ENCODE assay signal across 16 cellular contexts in genomic region chr15:70109522-70109921, GRCh38. TPM values are rescaled to one million over a fixed set of nuclear protein-coding genes. Genes with fewer than 3 reads are reported as not detected.
DNase-seq lines count a peak whose midpoint lies in the region; ATAC-seq and TF ChIP-seq lines count a peak whose summit lies in the region.
"Had no signal": no experiment of that assay in that cellular context is flagged by ENCODE, and none has a peak within 500 bp of the region (broad histone marks: within the 10 kb centered on the region; RNA-seq: fewer than 3 reads in every experiment).

No MANE protein-coding gene starts in this region.

- peaks cover 0 to 7% (median 0%) of the 10 kb centered on the region in 7 donors for H3K9me3 Mint-ChIP-seq in CD14-positive monocyte
- H3K9me3 Mint-ChIP-seq: CD4-positive, alpha-beta T cell; CD8-positive, alpha-beta T cell had no signal

- no peak overlapping the region for H3K27ac ChIP-seq in HEK293 (ENCODE audit: extremely low read depth, low read depth, low read length)
- H3K27ac ChIP-seq: BLaER1 had no signal

- no peaks in the 10 kb centered on the region for H3K9me3 ChIP-seq in HEK293 (ENCODE audit: control insufficient read depth, insufficient read depth, low read depth, low read length)
- H3K9me3 ChIP-seq: BE2C, BLaER1, Caco-2 had no signal

- no peak overlapping the region for H3K27ac Mint-ChIP-seq in CD14-positive monocyte
- H3K27ac Mint-ChIP-seq: CD4-positive, alpha-beta T cell; CD8-positive, alpha-beta T cell had no signal

- POLR2A ChIA-PET in HEK293 (lab: Yijun Ruan, JAX), result interaction anchor here (4.2 kb wide), 1 partner anchor 9 kb away, joined by 134 read pairs; the partner anchor contains the start of gene TLE3

- peaks cover 0 to 10% of the 10 kb centered on the region in 2 donors for H3K36me3 Mint-ChIP-seq in CD14-positive monocyte
- H3K36me3 Mint-ChIP-seq: CD8-positive, alpha-beta T cell had no signal

- H3K4me3 Mint-ChIP-seq in CD14-positive monocyte, result no peak overlapping the region
- H3K4me3 Mint-ChIP-seq: CD4-positive, alpha-beta T cell; CD8-positive, alpha-beta T cell had no signal

- H3K27me3 Mint-ChIP-seq in CD14-positive monocyte (ENCODE audit: low read depth in 3 of 3), result peaks cover 3 to 16% (median 6%) of the 10 kb centered on the region in 3 donors
- H3K27me3 Mint-ChIP-seq: CD4-positive, alpha-beta T cell had no signal

- no peak for ATAC-seq in HG03565 (IDR thresholded peaks at IDR 0.05; ENCODE audit: unreplicated experiment)
- ATAC-seq: CD8-positive, alpha-beta T cell had no signal

- peaks cover 4% of the 10 kb centered on the region for H3K4me1 ChIP-seq in HEK293 (ENCODE audit: control insufficient read depth, insufficient read depth, low read length)
- H3K4me1 ChIP-seq: BLaER1 had no signal

- no peaks in the 10 kb centered on the region for H3K36me3 ChIP-seq in HEK293 (ENCODE audit: control insufficient read depth in 2 of 2, insufficient read depth in 1 of 2, low read length in 2 of 2)
- H3K36me3 ChIP-seq: BE2C, BLaER1 had no signal

- intact Hi-C loops in CD14-positive monocyte (cut with micrococcal nuclease), result no loop called here

- no peak overlapping the region for H3K4me3 ChIP-seq in HEK293 (ENCODE audit: low read depth, low read length)
- H3K4me3 ChIP-seq: BLaER1 had no signal

- TF ChIP-seq CTCF in HEK293 (tag by site-specific recombination; IDR thresholded peaks at IDR 0.05), result no peak
- TF ChIP-seq CTCF in CD14-positive monocyte (IDR thresholded peaks at IDR 0.05), result no peak

- H3K4me1 Mint-ChIP-seq in CD14-positive monocyte, result peaks cover 42% of the 10 kb centered on the region

- CTCF ChIA-PET in HEK293 (lab: Yijun Ruan, JAX), result interaction anchor here (1.3 to 3.4 kb wide), 2 partner anchors 8 to 376 kb away, joined by 3 to 13 read pairs; no protein-coding TSS in a partner anchor

- peak; percentile 53 for DNase-seq in amniotic epithelial cell (ENCODE audit: low read depth)
- DNase-seq in retina, result peak; percentile 62
- no peak for DNase-seq in CD14-positive monocyte (ENCODE audit: low spot score)
- DNase-seq: 8988T; ACHN; BE2C; C1 segment of cervical spinal cord; Caco-2; Calu3; CD4-positive, alpha-beta T cell; CD8-positive, alpha-beta T cell; DMS79 treated with DMSO at 0.1 percent for 48 hours; GF-D8 had no signal

TF ChIP-seq in HEK293, 187 proteins besides CTCF, POLR2A, EP300 and RAD21:
- TF ChIP-seq ZNF585B (tag by site-specific recombination; IDR thresholded peaks at IDR 0.05), result peak; percentile 33; the same call in 1 of the 2 replicates
- no peak for TF ChIP-seq WT1 (tag by site-specific recombination; IDR thresholded peaks at IDR 0.05)
- TF ChIP-seq ZNF280D (tag by site-specific recombination; IDR thresholded peaks at IDR 0.05), result no peak
- no peak for TF ChIP-seq ZNF112 (tag by site-specific recombination; IDR thresholded peaks at IDR 0.05)
- no peak for TF ChIP-seq ZNF398 (tag by site-specific recombination; IDR thresholded peaks at IDR 0.05)
- no peak for TF ChIP-seq ZNF169 (tag by site-specific recombination; IDR thresholded peaks at IDR 0.05)

RNA-seq across cellular contexts. Expression of gene TLE3, which starts 11.8 kb away (rescaled TPM):
- polyA plus RNA-seq in CD14-positive monocyte, result 10 to 100 TPM; 12.8 to 23.6 TPM
